ENCODE assay signal across 8 cellular contexts in the genomic region with DNA sequence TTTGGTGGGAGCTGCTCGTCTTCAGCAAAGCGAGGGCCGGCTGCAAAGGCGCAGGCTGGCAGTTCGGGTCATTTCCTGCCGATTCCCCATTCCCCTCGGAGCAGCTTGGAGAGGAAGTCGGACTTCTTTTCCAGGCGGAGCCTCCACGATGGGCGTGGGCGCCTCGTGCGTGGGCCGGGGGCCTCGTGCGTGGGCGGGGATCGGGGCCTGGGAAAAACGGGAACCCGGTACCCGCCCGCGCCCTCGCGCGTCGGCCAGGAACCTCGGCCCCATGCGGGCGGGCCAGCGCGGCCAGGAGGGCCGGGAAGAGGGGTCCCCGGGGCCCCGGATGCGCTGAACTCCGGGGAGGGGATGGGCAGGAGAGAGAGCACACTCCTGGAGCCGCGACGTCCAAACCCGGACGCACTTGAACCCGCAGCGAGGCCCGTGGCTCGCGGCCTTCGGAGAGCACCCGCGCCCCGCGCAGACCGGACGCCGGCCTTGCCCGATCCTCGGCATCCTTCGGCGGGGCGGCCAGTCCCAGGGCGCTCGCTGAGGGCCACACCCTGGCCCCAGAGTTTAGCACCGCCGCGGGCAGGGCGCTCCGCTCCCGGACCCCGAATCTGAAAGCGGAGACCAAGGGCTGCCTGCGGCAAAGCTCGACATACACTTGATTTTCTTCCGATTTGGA.
DNase-seq lines count a peak whose midpoint lies in the region; ATAC-seq lines count a peak whose summit lies in the region.

No MANE protein-coding gene starts in this region.

- H3K4me3 ChIP-seq in HUES48 (ENCODE audit: low read depth, low read length) (peak overlapping the region; percentile 66), trophoblast cell (ENCODE audit: low read depth, low read length) (peak overlapping the region; percentile 56)

- H2BK12ac ChIP-seq in trophoblast cell (ENCODE audit: low read length) = no peak overlapping the region

- no peak overlapping the region for H3K9ac ChIP-seq in HUES48 (ENCODE audit: low read depth, low read length)
- H3K9ac ChIP-seq in trophoblast cell (ENCODE audit: low read length) = no peak overlapping the region

- no peak overlapping the region for H3K14ac ChIP-seq in trophoblast cell (ENCODE audit: low read length)

- no peak overlapping the region for H3K18ac ChIP-seq in trophoblast cell (ENCODE audit: low read length)

- H3K4me1 ChIP-seq in HUES48 (ENCODE audit: control insufficient read depth, insufficient read depth, low read length) (0 out of 2 replicates have a peak, but pooled peaks cover 5% of the 10 kb centered on the region), trophoblast cell (ENCODE audit: control insufficient read depth in 1 of 2, insufficient read depth in 2 of 2, low read length in 2 of 2) (no peaks in the 10 kb centered on the region)

- DNase-seq in GM03348 (ENCODE audit: low spot score) = peak; percentile 90
- peak; percentile 10 for DNase-seq in activated T-cell treated with anti-CD3 and anti-CD28 coated beads, Interleukin-2, amount 50 U/mL, for 4 hours
- peak; percentile 59 for DNase-seq in Right ventricle myocardium superior
- DNase-seq in trophoblast cell = peak in 1 of 2 donors; percentile 26
- DNase-seq in AML-193 (lab: John Stamatoyannopoulos, UW) = no peak

- H3K27me3 Mint-ChIP-seq in activated T-cell treated with anti-CD3 and anti-CD28 coated beads, Interleukin-2, amount 50 U/mL, for 4 hours (ENCODE audit: low read depth) = peaks cover 56% of the 10 kb centered on the region

- no peaks in the 10 kb centered on the region for H3K79me2 ChIP-seq in trophoblast cell (ENCODE audit: control insufficient read depth, insufficient read depth, low read length, poor library complexity)

- H4K12ac ChIP-seq in trophoblast cell (ENCODE audit: low read depth, low read length) = no peak overlapping the region

- no peaks in the 10 kb centered on the region for H3K9me3 ChIP-seq in HUES48 (ENCODE audit: control insufficient read depth, insufficient read depth, low read length)
- no peaks in the 10 kb centered on the region for H3K9me3 ChIP-seq in trophoblast cell (ENCODE audit: insufficient read depth, low read depth, low read length)

- H4K91ac ChIP-seq in trophoblast cell (ENCODE audit: low read depth, low read length) = no peak overlapping the region

- peak overlapping the region; percentile 89 for H3K4me2 ChIP-seq in trophoblast cell (ENCODE audit: low read length)

- H2BK5ac ChIP-seq in trophoblast cell (ENCODE audit: low read depth, low read length, poor library complexity) = no peak overlapping the region

- intact Hi-C loops in Right ventricle myocardium superior (cut with DNase I) = loop anchor here (2.0 to 5.0 kb wide), 2 partner anchors 80 to 497 kb away; no protein-coding TSS in a partner anchor

- no peak overlapping the region for H4K8ac ChIP-seq in trophoblast cell (ENCODE audit: low read depth, low read length)

- H2AFZ ChIP-seq in trophoblast cell (ENCODE audit: insufficient read depth, low read length, poor library complexity) = peak overlapping the region; percentile 48

- peak overlapping the region; percentile 66 for H3K4me3 Mint-ChIP-seq in activated T-cell treated with anti-CD3 and anti-CD28 coated beads, Interleukin-2, amount 50 U/mL, for 4 hours

- no peak overlapping the region for H3K23ac ChIP-seq in trophoblast cell (ENCODE audit: low read length)

- WGBS in trophoblast cell (ENCODE audit: extremely low coverage, insufficient coverage, insufficient read length) = no CpG with 5 or more reads among the region's 74 CpGs

- ATAC-seq in GM21423 (IDR thresholded peaks at IDR 0.05; ENCODE audit: unreplicated experiment) (peak; percentile 34), Right ventricle myocardium superior (ENCODE audit: poor library complexity) (peak; percentile 72), HG03097 (IDR thresholded peaks at IDR 0.05; ENCODE audit: low FRiP score, unreplicated experiment) (no peak)
- peak; percentile 59 to 62 for ATAC-seq in activated T-cell treated with anti-CD3 and anti-CD28 coated beads, Interleukin-2, amount 50 U/mL, for 4 hours

- no peaks in the 10 kb centered on the region for H3K79me1 ChIP-seq in trophoblast cell (ENCODE audit: low read length)

- H3K4ac ChIP-seq in trophoblast cell (ENCODE audit: low read depth, low read length) = no peak overlapping the region

- H3K27me3 ChIP-seq in HUES48 (ENCODE audit: control insufficient read depth, insufficient read depth, low read length) (peaks cover 71% of the 10 kb centered on the region), trophoblast cell (ENCODE audit: insufficient read depth, low read length) (peaks cover 17% of the 10 kb centered on the region)

- H2AK5ac ChIP-seq in trophoblast cell (ENCODE audit: low read length) = no peak overlapping the region

- peaks cover 4% of the 10 kb centered on the region for H3K4me1 Mint-ChIP-seq in activated T-cell treated with anti-CD3 and anti-CD28 coated beads, Interleukin-2, amount 50 U/mL, for 4 hours (ENCODE audit: low read depth)

- H3K36me3 ChIP-seq in HUES48 (ENCODE audit: control insufficient read depth, insufficient read depth, low read length) (no peaks in the 10 kb centered on the region), trophoblast cell (ENCODE audit: control insufficient read depth in 1 of 2, insufficient read depth in 2 of 2, low read length in 2 of 2) (no peaks in the 10 kb centered on the region)

- no peaks in the 10 kb centered on the region for H3K36me3 Mint-ChIP-seq in activated T-cell treated with anti-CD3 and anti-CD28 coated beads, Interleukin-2, amount 50 U/mL, for 4 hours (ENCODE audit: insufficient read depth)

- H3K27ac ChIP-seq in HUES48 (ENCODE audit: low read depth, low read length) = no peak overlapping the region
- no peak overlapping the region for H3K27ac ChIP-seq in trophoblast cell (ENCODE audit: low read depth, low read length)

- no peaks in the 10 kb centered on the region for H3K9me3 Mint-ChIP-seq in activated T-cell treated with anti-CD3 and anti-CD28 coated beads, Interleukin-2, amount 50 U/mL, for 4 hours

- no peak overlapping the region for H2BK120ac ChIP-seq in trophoblast cell (ENCODE audit: insufficient read depth, low read length, poor library complexity)

Comparison
In these comparisons a context has a peak if more than half of its experiments do, and no peak if none do; other contexts are left out.
1. DNase-seq: peak in GM03348 (single experiment), activated T-cell treated with anti-CD3 and anti-CD28 coated beads, Interleukin-2, amount 50 U/mL, for 4 hours (single experiment) and Right ventricle myocardium superior (single experiment); none in AML-193 (0 of 2).